ENCODE assay signal across 10 cellular contexts in the genomic region with DNA sequence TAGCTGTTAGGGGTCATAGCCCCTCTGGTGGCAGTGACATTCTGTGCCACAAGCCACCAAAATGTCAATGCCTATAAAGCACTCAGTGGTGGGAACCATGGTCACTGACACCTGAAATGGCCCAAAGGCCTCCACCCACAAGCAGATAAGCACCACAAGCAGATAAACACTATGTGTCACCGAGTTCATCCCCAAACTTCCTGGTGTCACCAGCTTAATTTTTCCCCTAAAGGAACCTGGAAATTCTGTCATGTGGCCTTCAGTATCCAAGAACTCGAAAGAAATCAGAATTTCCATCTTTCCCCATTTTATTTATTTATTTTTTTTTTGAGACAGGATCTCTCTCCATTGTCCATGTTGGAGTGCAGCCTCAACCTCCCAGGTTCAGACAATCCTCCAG. TPM values are rescaled to one million over a fixed set of nuclear protein-coding genes. Genes with fewer than 3 reads are reported as not detected.
"Had no signal": no experiment of that assay in that cellular context is flagged by ENCODE, and none has a peak within 500 bp of the region (broad histone marks: within the 10 kb centered on the region; RNA-seq: fewer than 3 reads in every experiment).

No MANE protein-coding gene starts in this region.

- DNase-seq: GM23248, GOT3, H7, H9, HCEC 1CT, HFFc6 had no signal

- H3K4me2 ChIP-seq: GM23338 had no signal

- ATAC-seq: GM23338, HCT116 had no signal

- H3K9me3 Mint-ChIP-seq: HFFc6 had no signal

- H3K27ac ChIP-seq: GM23248 had no signal

- FAIRE-seq: H1 had no signal

- H3K9me3 ChIP-seq: HAP-1 had no signal

- H3K36me3 ChIP-seq: HAP-1 had no signal

- H3K4me3 ChIP-seq: GM23248, GM23338, HAP-1 had no signal

- H3K27ac Mint-ChIP-seq: GM23338, H9, HFFc6 had no signal

- H2AFZ ChIP-seq: GM23248, GM23338 had no signal

- H3K4me3 Mint-ChIP-seq: GM23338, H9, HFFc6 had no signal

- H3K9ac ChIP-seq: GM23248 had no signal

RNA-seq across cellular contexts. Expression of gene C2orf78, which starts 43.2 kb away (rescaled TPM):
- total RNA-seq: GM23248, H7, HFFc6 had no signal
- polyA plus RNA-seq: GM23248 had no signal
